Comparison of ENCODE assay signal across 8 cellular contexts in genomic region chr19:2785244-2786000, GRCh38.
A peak's percentile ranks its signal among the peaks of the same experiment; 100 is the strongest.
DNase-seq lines count a peak whose midpoint lies in the region; ATAC-seq lines count a peak whose summit lies in the region.

TSS of gene THOP1 (plus strand) at chr19:2785503. CDS start at chr19:2785663, 160 bp downstream.

- H3K9me3 Mint-ChIP-seq in central memory CD8-positive, alpha-beta T cell, result no peaks in the 10 kb centered on the region

- H3K36me3 Mint-ChIP-seq in central memory CD8-positive, alpha-beta T cell (ENCODE audit: insufficient read depth), result peaks cover 14% of the 10 kb centered on the region

- peak within 1 kb of the TSS; percentile 77 for H3K4me3 Mint-ChIP-seq in central memory CD8-positive, alpha-beta T cell

- peak; percentile 100 for DNase-seq in AG08395 (ENCODE audit: low spot score)
- DNase-seq in NCI-H446 (lab: John Stamatoyannopoulos, UW), result peak; percentile 98 to 100
- DNase-seq in activated CD4-positive, CD25-positive, alpha-beta regulatory T cell treated with anti-CD3 and anti-CD28 coated beads, Interleukin-2, amount 50 U/mL, for 16 hours (ENCODE audit: low read depth, low spot score), result peak; percentile 97
- peak; percentile 89 to 98 for DNase-seq in central memory CD8-positive, alpha-beta T cell (ENCODE audit: low spot score in 2 of 2)
- peak; percentile 99 for DNase-seq in iris pigment epithelial cell (ENCODE audit: low read depth)
- DNase-seq in stimulated activated CD4-positive, alpha-beta T cell treated with anti-CD3 and anti-CD28 coated beads, Interleukin-12 subunit alpha, Interleukin-12 subunit beta, amount 100 ng/mL, for 24 hours (ENCODE audit: low read depth in 2 of 2), result peak; percentile 99

- ATAC-seq in GM19023 (IDR thresholded peaks at IDR 0.05; ENCODE audit: unreplicated experiment) (peak; percentile 46), HG03280 (IDR thresholded peaks at IDR 0.05; ENCODE audit: unreplicated experiment) (peak; percentile 63)
- peak; percentile 88 for ATAC-seq in central memory CD8-positive, alpha-beta T cell (replicated peaks; ENCODE audit: extremely low read depth, poor library complexity, severe bottlenecking)

- H3K4me1 Mint-ChIP-seq in central memory CD8-positive, alpha-beta T cell, result peaks cover 35% of the 10 kb centered on the region

- H3K27ac Mint-ChIP-seq in central memory CD8-positive, alpha-beta T cell (ENCODE audit: low read depth), result peak within 1 kb of the TSS; percentile 76

- no peaks in the 10 kb centered on the region for H3K27me3 Mint-ChIP-seq in central memory CD8-positive, alpha-beta T cell

Comparison
In these comparisons a context has a peak if more than half of its experiments do, and no peak if none do; other contexts are left out.
1. Peak in every context shown above with its lines: DNase-seq and ATAC-seq.